Comparison of ENCODE assay signal across 16 cellular contexts in the genomic region with DNA sequence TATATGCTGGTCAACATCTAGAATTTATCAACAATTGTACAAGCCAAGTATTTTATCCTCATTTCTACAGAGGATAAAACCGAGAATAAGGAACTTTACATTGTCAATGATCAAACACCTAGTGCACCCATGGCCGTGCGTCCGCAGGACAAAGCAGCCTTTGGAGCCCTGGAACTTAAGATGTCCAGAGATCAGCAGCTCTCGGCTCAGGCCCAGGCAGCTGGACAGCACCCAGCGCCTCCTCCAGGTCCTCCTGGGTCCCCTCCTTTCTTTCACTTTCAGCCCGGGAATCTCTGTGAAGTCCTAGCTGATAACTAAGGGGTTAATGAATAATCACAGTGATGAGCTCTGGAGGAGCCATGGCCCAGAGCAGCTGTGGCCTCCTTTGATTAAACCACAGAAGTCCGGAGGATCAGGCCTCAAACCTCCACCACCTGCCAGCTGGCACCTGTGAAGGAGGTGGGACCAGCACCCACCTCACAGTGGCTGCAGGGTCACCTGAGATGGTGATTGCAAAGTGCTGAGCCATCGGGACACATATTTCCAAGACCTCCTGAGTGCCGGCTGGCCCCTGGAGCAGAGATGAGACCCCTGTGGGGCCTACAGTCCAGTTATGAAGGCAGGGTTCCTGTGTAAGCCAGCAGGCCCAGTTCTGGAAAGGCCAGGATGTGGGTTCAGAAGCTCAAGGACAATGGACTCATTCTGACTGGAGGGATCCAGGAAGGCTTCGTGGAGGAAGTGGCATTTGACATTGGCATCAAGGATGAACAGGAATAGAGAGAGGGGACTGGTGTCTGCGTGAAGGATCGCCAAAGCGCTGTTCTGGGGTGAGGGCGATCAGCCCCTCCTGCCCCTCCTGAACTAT. TPM values are rescaled to one million over a fixed set of nuclear protein-coding genes. Genes with fewer than 3 reads are reported as not detected.
DNase-seq lines count a peak whose midpoint lies in the region; ATAC-seq, FAIRE-seq and TF ChIP-seq lines count a peak whose summit lies in the region.
"Had no signal": no experiment of that assay in that cellular context is flagged by ENCODE, and none has a peak within 500 bp of the region (broad histone marks: within the 10 kb centered on the region; RNA-seq: fewer than 3 reads in every experiment).

No MANE protein-coding gene starts in this region.

- 77% methylated on average over 15 of the region's 15 CpGs for WGBS in hepatocyte (ENCODE audit: low lambda C conversion rate, missing lambda C conversion rate)

- H3K9me3 ChIP-seq in hepatocyte (ENCODE audit: low read depth), result no peaks in the 10 kb centered on the region
- H3K9me3 ChIP-seq in thoracic aorta, result no peaks in the 10 kb centered on the region
- H3K9me3 ChIP-seq: gastrocnemius medialis had no signal

- H4K20me1 ChIP-seq in hepatocyte (ENCODE audit: insufficient read depth, poor library complexity, severe bottlenecking), result no peaks in the 10 kb centered on the region

- ATAC-seq in Right ventricle myocardium inferior, result no peak
- ATAC-seq in left cardiac atrium, result no peak
- ATAC-seq in thoracic aorta (ENCODE audit: insufficient number of reproducible peaks, low FRiP score, low read depth), result no peak
- ATAC-seq in sciatic nerve, result no peak
- ATAC-seq: gastrocnemius medialis had no signal

- peak; percentile 84 for FAIRE-seq in RCC 7860 (lab: Jason Lieb, UNC)
- FAIRE-seq: colon had no signal

- H3K36me3 ChIP-seq in hepatocyte (replicated peaks; ENCODE audit: insufficient read depth, low read depth) (no peaks in the 10 kb centered on the region), thoracic aorta (no peaks in the 10 kb centered on the region), brain microvascular endothelial cell (replicated peaks) (no peaks in the 10 kb centered on the region)
- H3K36me3 ChIP-seq: gastrocnemius medialis had no signal

- H3K4me3 ChIP-seq in hepatocyte (no peak overlapping the region), thoracic aorta (no peak overlapping the region), brain microvascular endothelial cell (ENCODE audit: low read depth, low read length) (no peak overlapping the region)
- H3K4me3 ChIP-seq: gastrocnemius medialis had no signal

- TF ChIP-seq CTCF in hepatocyte (IDR thresholded peaks at IDR 0.05; ENCODE audit: poor library complexity) (no peak), thoracic aorta (IDR thresholded peaks at IDR 0.05) (no peak), brain microvascular endothelial cell (IDR thresholded peaks at IDR 0.05; ENCODE audit: low read depth, low read length, missing control alignments) (no peak)

- H3K9me2 ChIP-seq in hepatocyte (replicated peaks; ENCODE audit: insufficient read depth), result no peaks in the 10 kb centered on the region

- peaks cover 19% of the 10 kb centered on the region for H3K27me3 ChIP-seq in hepatocyte
- H3K27me3 ChIP-seq in thoracic aorta (replicated peaks; ENCODE audit: insufficient read depth), result no peaks in the 10 kb centered on the region
- H3K27me3 ChIP-seq in brain microvascular endothelial cell (replicated peaks), result peaks cover 27% of the 10 kb centered on the region

- DNase-seq in Right ventricle myocardium inferior (ENCODE audit: missing footprints) (peak; percentile 50), left cardiac atrium (no peak), RCC 7860 (ENCODE audit: low spot score) (peak; percentile 68), hepatocyte (ENCODE audit: low spot score) (peak; percentile 4), thoracic aorta (ENCODE audit: low spot score) (peak; percentile 0), brain microvascular endothelial cell (no peak), NCI-H2171 (lab: John Stamatoyannopoulos, UW) (no peak), sciatic nerve (ENCODE audit: low spot score) (no peak)

- H3K4me1 ChIP-seq in hepatocyte (ENCODE audit: insufficient read depth) (peaks cover 26% of the 10 kb centered on the region), thoracic aorta (ENCODE audit: control insufficient read depth in 1 of 2, low read depth in 2 of 2) (peaks cover 0 to 17% of the 10 kb centered on the region in 2 donors)
- H3K4me1 ChIP-seq: gastrocnemius medialis had no signal

- H3K27ac ChIP-seq in hepatocyte (no peak overlapping the region), thoracic aorta (no peak overlapping the region), brain microvascular endothelial cell (no peak overlapping the region)
- H3K27ac ChIP-seq: gastrocnemius medialis had no signal

- intact Hi-C loops in Right ventricle myocardium inferior (cut with DNase I), result no loop called here
- intact Hi-C loops in left cardiac atrium (cut with DNase I), result no loop called here
- intact Hi-C loops in sciatic nerve (cut with DNase I), result no loop called here

- H3K4me2 ChIP-seq in hepatocyte, result no peak overlapping the region

- H2AFZ ChIP-seq in hepatocyte, result no peak overlapping the region

- in situ Hi-C loops in brain microvascular endothelial cell (cut with HindIII; ENCODE audit: low pct_ligation_motif_present, low sequenced_read_pairs), result no loop called here

- no peaks in the 10 kb centered on the region for H3K79me2 ChIP-seq in hepatocyte

RNA-seq across cellular contexts. Expression of a gene that starts 11.6 kb away (rescaled TPM):
- total RNA-seq in Right ventricle myocardium inferior, result 1.7 TPM
- total RNA-seq in left cardiac atrium, result 1 to 10 TPM; 5.1 to 7.5 TPM
- total RNA-seq in hepatocyte, result 9.5 and 10.2 TPM in 2 replicates
- polyA plus RNA-seq in hepatocyte, result 17.1 and 20.1 TPM in 2 replicates
- total RNA-seq in thoracic aorta, result 10 to 100 TPM; 10.2 to 18.8 TPM
- 6.4 TPM for total RNA-seq in sciatic nerve
- total RNA-seq: activated CD4-positive, alpha-beta memory T cell treated with anti-CD3 and anti-CD28 coated beads for 36 hours; activated T-helper 1 cell treated with anti-CD3 and anti-CD28 coated beads, Interleukin-12 subunit alpha, Interleukin-12 subunit beta, Interleukin-2, Interleukin-4 antibody, amounts not matched to agents 30 ng/mL and 10 ng/mL and 1 ng/mL, durations not matched to agents 14 hours and 24 hours and 36 hours; HT-29; lung microvascular endothelial cell; naive thymus-derived CD8-positive, alpha-beta T cell; SK-MEL-5 had no signal

RNA-seq across cellular contexts. Expression of a gene that starts 46.9 kb away (rescaled TPM):
- total RNA-seq in Right ventricle myocardium inferior (41.7 TPM), left cardiac atrium (10 to 100 TPM; 38.1 to 48.7 TPM), hepatocyte (29.3 and 44.3 TPM in 2 replicates), thoracic aorta (10 to 100 TPM; 33.8 to 47.2 TPM), sciatic nerve (43.7 TPM)
- 66.6 and 68.1 TPM in 2 replicates for polyA plus RNA-seq in hepatocyte

RNA-seq across cellular contexts. Expression of a gene that starts 48.3 kb away (rescaled TPM):
- total RNA-seq in Right ventricle myocardium inferior (7.0 TPM), left cardiac atrium (1 to 10 TPM; 5.7 to 8.2 TPM), hepatocyte (4.1 and 13.8 TPM in 2 replicates), thoracic aorta (10 to 100 TPM in 1 of 2 donors, 1 to 10 TPM in 1; 4.2 to 15.3 TPM), sciatic nerve (10.6 TPM)
- 25.0 and 35.4 TPM in 2 replicates for polyA plus RNA-seq in hepatocyte

RNA-seq across cellular contexts. Expression of a gene that starts 54.2 kb away (rescaled TPM):
- total RNA-seq in Right ventricle myocardium inferior, result not detected
- total RNA-seq in left cardiac atrium, result under 1 TPM; 0.38 to 0.50 TPM
- 0.60 and 0.72 TPM in 2 replicates for total RNA-seq in hepatocyte
- 2.4 and 5.6 TPM in 2 replicates for polyA plus RNA-seq in hepatocyte
- under 1 TPM in 1 of 2 donors, not detected in 1; 0.27 TPM for total RNA-seq in thoracic aorta
- 0.40 TPM for total RNA-seq in sciatic nerve

Comparison
In these comparisons a context has a peak if more than half of its experiments do, and no peak if none do; other contexts are left out.
1. DNase-seq: peak in Right ventricle myocardium inferior (single experiment), RCC 7860 (single experiment), hepatocyte (single experiment) and thoracic aorta (single experiment); none in left cardiac atrium (single experiment), brain microvascular endothelial cell (single experiment), NCI-H2171 (single experiment) and sciatic nerve (single experiment).